In genomic region chr3:190646996-190647395, GRCh38 we compare ENCODE assay signal across 1 cellular context.
TF ChIP-seq lines count a peak whose summit lies in the region.

No MANE protein-coding gene starts in this region.

TF ChIP-seq in HepG2, 621 proteins besides CTCF, POLR2A, EP300 and RAD21 (continued from another document):
- TF ChIP-seq ZZZ3 (CRISPR knock-in tag; IDR thresholded peaks at IDR 0.05; ENCODE audit: borderline replicate concordance) (no peak), ZNF800 (CRISPR knock-in tag; IDR thresholded peaks at IDR 0.05) (no peak), TBX2 (CRISPR knock-in tag; IDR thresholded peaks at IDR 0.05; ENCODE audit: borderline replicate concordance) (no peak), POGZ (CRISPR knock-in tag; IDR thresholded peaks at IDR 0.05) (no peak)
